Comparison of ENCODE assay signal across 8 cellular contexts in the genomic region with DNA sequence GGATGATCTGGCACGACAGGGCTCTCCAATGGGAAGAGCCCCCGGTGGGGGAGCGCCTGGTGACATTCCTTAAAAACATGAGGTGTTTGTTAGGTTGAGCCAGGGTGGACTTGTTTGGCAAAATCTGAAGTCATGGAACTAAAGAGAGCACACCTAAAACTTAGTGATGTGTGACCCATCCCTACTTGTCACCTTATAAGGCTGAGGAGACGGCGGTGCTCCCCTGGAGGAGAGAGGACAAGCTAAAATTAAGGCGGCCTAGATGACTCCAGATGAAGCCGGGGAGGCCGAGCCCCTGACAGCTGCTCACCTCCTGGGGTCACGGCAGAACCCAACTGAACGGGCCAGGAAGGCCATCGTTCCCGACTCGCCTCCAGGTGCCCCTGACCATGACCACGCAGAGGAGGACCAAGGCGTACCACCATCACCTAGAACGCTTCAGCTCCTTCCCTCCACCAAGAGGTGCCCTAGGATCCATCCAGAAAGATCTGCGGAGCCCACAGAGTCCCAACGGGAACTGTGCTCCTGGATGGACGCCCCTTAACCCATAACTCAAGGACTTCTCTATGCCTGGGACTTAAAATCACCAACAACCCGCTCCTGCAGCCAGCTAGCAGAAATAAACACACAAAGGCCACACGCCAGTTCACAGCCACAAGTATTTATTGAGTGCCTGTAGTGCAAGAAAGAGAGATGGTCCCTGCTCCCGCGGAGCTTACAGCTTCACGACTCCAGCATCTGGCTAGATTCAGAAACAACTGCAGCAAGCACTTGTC. TPM values are rescaled to one million over a fixed set of nuclear protein-coding genes. Genes with fewer than 3 reads are reported as not detected.
A peak's percentile ranks its signal among the peaks of the same experiment; 100 is the strongest.
DNase-seq lines count a peak whose midpoint lies in the region; ATAC-seq, FAIRE-seq and TF ChIP-seq lines count a peak whose summit lies in the region.

No MANE protein-coding gene starts in this region.

- no peaks in the 10 kb centered on the region for H3K9me3 ChIP-seq in kidney (ENCODE audit: control insufficient read depth in 1 of 2, low read length in 2 of 2)

- H3K4me1 ChIP-seq in kidney (ENCODE audit: control insufficient read depth in 1 of 2, insufficient read depth in 1 of 2, low read depth in 1 of 2, low read length in 2 of 2), result peaks cover 5 to 14% of the 10 kb centered on the region in 2 donors

- H3K4me1 Mint-ChIP-seq in activated CD4-positive, alpha-beta T cell treated with anti-CD3 and anti-CD28 coated beads, Interleukin-2, amount 10 ng/mL, durations not matched to agents 24 days and 14 days, result peaks cover 32% of the 10 kb centered on the region
- H3K4me1 Mint-ChIP-seq in activated naive CD8-positive, alpha-beta T cell (ENCODE audit: low read depth), result peaks cover 40% of the 10 kb centered on the region

- H3K9me3 Mint-ChIP-seq in activated CD4-positive, alpha-beta T cell treated with anti-CD3 and anti-CD28 coated beads, Interleukin-2, amount 10 ng/mL, durations not matched to agents 24 days and 14 days, result no peaks in the 10 kb centered on the region
- no peaks in the 10 kb centered on the region for H3K9me3 Mint-ChIP-seq in activated naive CD8-positive, alpha-beta T cell (ENCODE audit: low read depth)

- TF ChIP-seq CTCF in kidney (IDR thresholded peaks at IDR 0.05; ENCODE audit: borderline replicate concordance, extremely low read depth, insufficient read depth), result no peak

- peak overlapping the region; percentile 85 for H3K4me3 Mint-ChIP-seq in activated CD4-positive, alpha-beta T cell treated with anti-CD3 and anti-CD28 coated beads, Interleukin-2, amount 10 ng/mL, durations not matched to agents 24 days and 14 days
- peak overlapping the region; percentile 86 for H3K4me3 Mint-ChIP-seq in activated naive CD8-positive, alpha-beta T cell

- peak overlapping the region; percentile 51 to 84 for H3K9ac ChIP-seq in kidney (ENCODE audit: low read length in 2 of 2)

- H3K27ac Mint-ChIP-seq in activated CD4-positive, alpha-beta T cell treated with anti-CD3 and anti-CD28 coated beads, Interleukin-2, amount 10 ng/mL, durations not matched to agents 24 days and 14 days, result peak overlapping the region; percentile 86
- H3K27ac Mint-ChIP-seq in activated naive CD8-positive, alpha-beta T cell, result peak overlapping the region; percentile 88

- intact Hi-C loops in activated CD4-positive, alpha-beta T cell treated with anti-CD3 and anti-CD28 coated beads, Interleukin-2, amount 10 ng/mL, durations not matched to agents 24 days and 14 days (cut with micrococcal nuclease), result loop anchor here (1.0 to 5.0 kb wide), 4 partner anchors 15 to 85 kb away; no protein-coding TSS in a partner anchor
- intact Hi-C loops in kidney (cut with DNase I), result loop anchor here (10.0 kb wide), 1 partner anchor 107 kb away; no protein-coding TSS in a partner anchor

- H3K4me3 ChIP-seq in kidney (ENCODE audit: low read length in 2 of 2), result peak overlapping the region; percentile 51 to 70

- H3K27ac ChIP-seq in kidney (ENCODE audit: low read depth in 2 of 2, low read length in 2 of 2), result peak overlapping the region; percentile 83 to 90
- H3K27ac ChIP-seq in temporal lobe (ENCODE audit: low read depth, low read length), result peak overlapping the region; percentile 61

- H3K36me3 ChIP-seq in kidney (ENCODE audit: control insufficient read depth in 1 of 2, insufficient read depth in 2 of 2, low read length in 2 of 2), result no peaks in the 10 kb centered on the region

- DNase-seq in activated CD4-positive, alpha-beta T cell treated with anti-CD3 and anti-CD28 coated beads, Interleukin-2, amount 10 ng/mL, durations not matched to agents 24 days and 14 days, result no peak
- no peak for DNase-seq in activated CD4-positive, alpha-beta T cell treated with anti-CD3 and anti-CD28 coated beads, Interleukin-2, amount 50 U/mL, for 48 hours
- peak; percentile 70 for DNase-seq in kidney

- H3K27me3 Mint-ChIP-seq in activated CD4-positive, alpha-beta T cell treated with anti-CD3 and anti-CD28 coated beads, Interleukin-2, amount 10 ng/mL, durations not matched to agents 24 days and 14 days, result peaks cover 15% of the 10 kb centered on the region
- H3K27me3 Mint-ChIP-seq in activated naive CD8-positive, alpha-beta T cell, result no peaks in the 10 kb centered on the region

- peaks cover 28% of the 10 kb centered on the region for H3K36me3 Mint-ChIP-seq in activated CD4-positive, alpha-beta T cell treated with anti-CD3 and anti-CD28 coated beads, Interleukin-2, amount 10 ng/mL, durations not matched to agents 24 days and 14 days (ENCODE audit: low read depth)
- no peaks in the 10 kb centered on the region for H3K36me3 Mint-ChIP-seq in activated naive CD8-positive, alpha-beta T cell

- no peak for ATAC-seq in HG02678 (IDR thresholded peaks at IDR 0.05; ENCODE audit: unreplicated experiment)
- ATAC-seq in GM18907 (IDR thresholded peaks at IDR 0.05; ENCODE audit: unreplicated experiment), result no peak
- ATAC-seq in HG02759 (IDR thresholded peaks at IDR 0.05; ENCODE audit: unreplicated experiment), result no peak

- FAIRE-seq in kidney (lab: Jason Lieb, UNC), result no peak

RNA-seq across cellular contexts. Expression of gene PITPNM2, which starts 1.0 kb away (rescaled TPM):
- total RNA-seq in activated CD4-positive, alpha-beta T cell treated with anti-CD3 and anti-CD28 coated beads, Interleukin-2, amount 10 ng/mL, durations not matched to agents 24 days and 14 days, result 19.0 and 19.2 TPM in 2 replicates
- 41.7 TPM for total RNA-seq in kidney
- 5.7 TPM for polyA plus RNA-seq in kidney (ENCODE audit: insufficient read depth, low read depth, low replicate concordance)
- total RNA-seq in temporal lobe, result 8.4 TPM
